ENCODE assay signal across 8 cellular contexts in genomic region chr3:128969993-128970740, GRCh38. TPM values are rescaled to one million over a fixed set of nuclear protein-coding genes. Genes with fewer than 3 reads are reported as not detected.
DNase-seq lines count a peak whose midpoint lies in the region; TF ChIP-seq lines count a peak whose summit lies in the region.

No MANE protein-coding gene starts in this region.

- H3K4me2 ChIP-seq in BLaER1 treated with 17β-estradiol and CSF1 and Interleukin-3, amounts not matched to agents 10 nM and 100 nM = peak overlapping the region in 10 of 11 experiments; percentile 13 to 57 (median 45); a peak in 18 of 22 replicates
- peak overlapping the region; percentile 8; the same call in 1 of the 2 replicates for H3K4me2 ChIP-seq in OCI-LY3 (ENCODE audit: low read length)
- H3K4me2 ChIP-seq in fibroblast of lung (ENCODE audit: extremely low read depth, insufficient read depth, low read length) = no peak overlapping the region

- H3K9me3 Mint-ChIP-seq in HFFc6 (no peaks in the 10 kb centered on the region), osteocyte (ENCODE audit: unreplicated experiment) (no peaks in the 10 kb centered on the region)

- H3K4me3 ChIP-seq in BLaER1 treated with 17β-estradiol and CSF1 and Interleukin-3, amounts not matched to agents 10 nM and 100 nM = no peak overlapping the region
- no peak overlapping the region for H3K4me3 ChIP-seq in OCI-LY3 (ENCODE audit: low read length)
- H3K4me3 ChIP-seq in fibroblast of lung (replicated peaks in 1 of 4; ENCODE audit: control extremely low read depth in 1 of 4, insufficient read depth in 1 of 4, low read depth in 3 of 4, low read length in 4 of 4) = no peak overlapping the region
- H3K4me3 ChIP-seq in vagina = no peak overlapping the region

- H3K9me3 ChIP-seq in BLaER1 treated with 17β-estradiol and CSF1 and Interleukin-3, amounts not matched to agents 10 nM and 100 nM (replicated peaks in 1 of 11) = no peaks in the 10 kb centered on the region
- H3K9me3 ChIP-seq in OCI-LY3 (ENCODE audit: insufficient read depth, low read length) (no peaks in the 10 kb centered on the region), fibroblast of lung (ENCODE audit: control insufficient read depth, insufficient read depth, low read depth, low read length) (no peaks in the 10 kb centered on the region), vagina (no peaks in the 10 kb centered on the region)

- H3K9ac ChIP-seq in BLaER1 treated with 17β-estradiol and CSF1 and Interleukin-3, amounts not matched to agents 10 nM and 100 nM = no peak overlapping the region
- H3K9ac ChIP-seq in OCI-LY3 (ENCODE audit: low read length) (no peak overlapping the region), fibroblast of lung (ENCODE audit: insufficient read depth, low read length) (no peak overlapping the region)

- H3K4me1 Mint-ChIP-seq in HFFc6 (ENCODE audit: low read depth) (peaks cover 4% of the 10 kb centered on the region; the same call in 1 of the 2 replicates), osteocyte (ENCODE audit: unreplicated experiment) (no peaks in the 10 kb centered on the region)

- H4K20me1 ChIP-seq in BLaER1 treated with 17β-estradiol and CSF1 and Interleukin-3, amounts not matched to agents 10 nM and 100 nM = no peaks in the 10 kb centered on the region
- H4K20me1 ChIP-seq in OCI-LY3 (ENCODE audit: insufficient read depth, low read length) (no peaks in the 10 kb centered on the region), fibroblast of lung (ENCODE audit: control insufficient read depth, extremely low read depth, insufficient read depth, low read length) (no peaks in the 10 kb centered on the region)

- no peak overlapping the region for H3K4me3 Mint-ChIP-seq in HFFc6
- no peak overlapping the region for H3K4me3 Mint-ChIP-seq in osteocyte (ENCODE audit: unreplicated experiment)

- no peaks in the 10 kb centered on the region for H3K36me3 ChIP-seq in BLaER1 treated with 17β-estradiol and CSF1 and Interleukin-3, amounts not matched to agents 10 nM and 100 nM
- H3K36me3 ChIP-seq in OCI-LY3 (replicated peaks; ENCODE audit: low read depth, low read length) (no peaks in the 10 kb centered on the region), fibroblast of lung (ENCODE audit: control insufficient read depth, insufficient read depth, low read length) (no peaks in the 10 kb centered on the region), vagina (no peaks in the 10 kb centered on the region)

- intact Hi-C loops in vagina (cut with DNase I) = loop anchor here (10.0 kb wide), 1 partner anchor 275 kb away; the partner anchor contains the start of gene COPG1

- no peak for TF ChIP-seq POLR2A in vagina (IDR thresholded peaks at IDR 0.05)

- DNase-seq in HFFc6 = peak; percentile 17
- peak; percentile 62 for DNase-seq in activated T-cell treated with anti-CD3 and anti-CD28 coated beads for 4 hours
- DNase-seq in fibroblast of lung (ENCODE audit: low read depth in 2 of 2) = peak; percentile 17 to 58
- no peak for DNase-seq in osteocyte (ENCODE audit: extremely low spot score, unreplicated experiment)
- no peak for DNase-seq in vagina (ENCODE audit: extremely low spot score in 2 of 2)
- no peak for DNase-seq in hepatic stellate cell (ENCODE audit: low spot score)

- H3K36me3 Mint-ChIP-seq in HFFc6 (ENCODE audit: low read depth) (no peaks in the 10 kb centered on the region), osteocyte (ENCODE audit: unreplicated experiment) (no peaks in the 10 kb centered on the region)

- peaks cover 47% of the 10 kb centered on the region for H3K27me3 Mint-ChIP-seq in HFFc6 (ENCODE audit: insufficient read depth)
- H3K27me3 Mint-ChIP-seq in osteocyte (ENCODE audit: unreplicated experiment) = peaks cover 34% of the 10 kb centered on the region

- 0 out of 2 replicates have a peak overlapping the region, but pooled peaks have one; percentile 49 for H2AFZ ChIP-seq in OCI-LY3 (ENCODE audit: low read depth, low read length)
- no peak overlapping the region for H2AFZ ChIP-seq in fibroblast of lung (ENCODE audit: low read length)

- H3K27me3 ChIP-seq in BLaER1 treated with 17β-estradiol and CSF1 and Interleukin-3, amounts not matched to agents 10 nM and 100 nM = no peaks in the 10 kb centered on the region
- H3K27me3 ChIP-seq in OCI-LY3 (ENCODE audit: low read depth, low read length) (peaks cover 8% of the 10 kb centered on the region; the same call in 1 of the 2 replicates), fibroblast of lung (ENCODE audit: control insufficient read depth, insufficient read depth, low read length) (peaks cover 8% of the 10 kb centered on the region), vagina (no peaks in the 10 kb centered on the region)

- H3K27ac ChIP-seq in BLaER1 treated with 17β-estradiol and CSF1 and Interleukin-3, amounts not matched to agents 10 nM and 100 nM = no peak overlapping the region
- no peak overlapping the region for H3K27ac ChIP-seq in OCI-LY3 (ENCODE audit: low read length)
- no peak overlapping the region for H3K27ac ChIP-seq in fibroblast of lung (ENCODE audit: insufficient read depth, low read length)
- no peak overlapping the region for H3K27ac ChIP-seq in vagina

- H3K79me2 ChIP-seq in OCI-LY3 (ENCODE audit: low read length) (no peaks in the 10 kb centered on the region), fibroblast of lung (ENCODE audit: control insufficient read depth, insufficient read depth, low read length) (no peaks in the 10 kb centered on the region)

- H3K27ac Mint-ChIP-seq in HFFc6 (no peak overlapping the region), osteocyte (ENCODE audit: unreplicated experiment) (no peak overlapping the region)

- peak; percentile 96 for TF ChIP-seq CTCF in HFFc6 (IDR thresholded peaks at IDR 0.05)
- TF ChIP-seq CTCF in OCI-LY3 (IDR thresholded peaks at IDR 0.05; ENCODE audit: low read depth, low read length) = peak; percentile 94
- TF ChIP-seq CTCF in fibroblast of lung (conservative IDR thresholded peaks at IDR 0.05 in 1 of 2, IDR thresholded peaks at IDR 0.05 in 1 of 2; ENCODE audit: low read depth in 1 of 2, low read length in 2 of 2) = peak; percentile 90 to 96
- TF ChIP-seq CTCF in osteocyte (IDR thresholded peaks at IDR 0.05) = peak; percentile 96
- TF ChIP-seq CTCF in vagina (IDR thresholded peaks at IDR 0.05) = peak; percentile 72 to 80 (median 73)

- peaks cover 28 to 35% (median 33%) of the 10 kb centered on the region in 10 experiments for H3K4me1 ChIP-seq in BLaER1 treated with 17β-estradiol and CSF1 and Interleukin-3, amounts not matched to agents 10 nM and 100 nM
- H3K4me1 ChIP-seq in OCI-LY3 (ENCODE audit: low read length) = peaks cover 7% of the 10 kb centered on the region
- no peaks in the 10 kb centered on the region for H3K4me1 ChIP-seq in fibroblast of lung (ENCODE audit: control insufficient read depth, extremely low read depth, insufficient read depth, low read length)
- no peaks in the 10 kb centered on the region for H3K4me1 ChIP-seq in vagina

RNA-seq across cellular contexts. Expression of gene CFAP92, which starts 23.7 kb away (rescaled TPM):
- not detected for total RNA-seq in HFFc6 (2021; fragmentation: NEBNext Ultra II Directional; extraction: Animal tissue kit (Norgen Biotek cat#: 25700))
- under 0.01 TPM in 1 of 2 replicates, not detected in the other for total RNA-seq in fibroblast of lung
- polyA plus RNA-seq in fibroblast of lung = 0.07 and 0.09 TPM in 2 replicates
- 0.07 and 0.22 TPM in 2 replicates for polyA plus RNA-seq in fibroblast of lung (2012)
- polyA minus RNA-seq in fibroblast of lung (ENCODE audit: low replicate concordance) = not detected in 2 replicates
- 0.18 TPM in 1 of 2 replicates, not detected in the other for total RNA-seq in osteocyte
- not detected for total RNA-seq in vagina

RNA-seq across cellular contexts. Expression of gene EFCC1, which starts 30.9 kb away (rescaled TPM):
- total RNA-seq in HFFc6 (2021; fragmentation: NEBNext Ultra II Directional; extraction: Animal tissue kit (Norgen Biotek cat#: 25700)) = not detected
- total RNA-seq in fibroblast of lung (not detected in 2 replicates), osteocyte (0.13 TPM in 1 of 2 replicates, not detected in the other), vagina (3.7 TPM)
- not detected in 2 replicates for polyA plus RNA-seq in fibroblast of lung
- polyA plus RNA-seq in fibroblast of lung (2012) = 0.05 TPM in 1 of 2 replicates, not detected in the other
- not detected in 2 replicates for polyA minus RNA-seq in fibroblast of lung (ENCODE audit: low replicate concordance)

Comparison
In these comparisons a context has a peak if more than half of its experiments do, and no peak if none do; other contexts are left out.
1. DNase-seq: peak in HFFc6 (single experiment), activated T-cell treated with anti-CD3 and anti-CD28 coated beads for 4 hours (single experiment) and fibroblast of lung (2 of 2); none in osteocyte (single experiment), vagina (0 of 2) and hepatic stellate cell (single experiment).
2. Peak in every context shown above with its lines, with median percentiles within 50 percentile points of each other: CTCF ChIP-seq.